22 cellular contexts compared by ENCODE assay signal in the genomic region with DNA sequence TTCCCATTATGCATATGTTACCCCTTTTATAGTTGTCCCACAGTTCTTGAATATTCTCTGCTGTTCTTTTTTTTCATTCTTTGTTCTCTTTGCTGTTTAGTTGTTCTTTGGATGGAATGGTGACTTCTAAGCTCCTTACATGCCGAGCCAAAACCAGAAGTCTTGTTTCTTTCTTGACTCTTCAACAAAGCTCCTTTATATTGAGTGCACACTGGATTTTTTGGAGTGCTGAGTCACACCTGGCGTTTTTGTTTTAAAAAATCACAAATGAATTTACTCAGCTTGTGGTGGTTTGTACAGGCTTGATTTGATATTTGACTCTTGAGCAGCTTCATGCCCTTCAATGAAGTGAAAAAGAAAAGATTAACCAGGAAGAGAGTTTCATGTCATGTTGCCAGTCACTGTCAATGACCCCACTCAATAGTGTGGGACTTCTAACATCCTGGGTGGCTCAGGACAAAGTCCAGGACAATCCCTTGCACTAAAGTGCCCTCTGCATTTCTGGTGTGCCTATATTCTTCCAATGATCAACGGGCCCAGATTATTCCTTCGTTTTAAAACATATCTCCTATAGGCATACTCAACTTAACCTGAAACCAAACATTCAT.
DNase-seq lines count a peak whose midpoint lies in the region; ATAC-seq and TF ChIP-seq lines count a peak whose summit lies in the region.
"Had no signal": no experiment of that assay in that cellular context is flagged by ENCODE, and none has a peak within 500 bp of the region (broad histone marks: within the 10 kb centered on the region; RNA-seq: fewer than 3 reads in every experiment).

No MANE protein-coding gene starts in this region.

- H3K27me3 ChIP-seq in GM23248 (replicated peaks; ENCODE audit: insufficient read depth) (no peaks in the 10 kb centered on the region), PC-9 (ENCODE audit: insufficient read depth, low read depth) (no peaks in the 10 kb centered on the region), heart right ventricle (no peaks in the 10 kb centered on the region)
- H3K27me3 ChIP-seq: BLaER1 treated with 17β-estradiol and CSF1 and Interleukin-3, amounts not matched to agents 10 nM and 100 nM; body of pancreas; dorsolateral prefrontal cortex; heart left ventricle had no signal

- DNase-seq in GM23248 (no peak), PC-9 (no peak), epithelial cell of prostate (ENCODE audit: low read depth, low spot score) (no peak), mucosa of gallbladder (ENCODE audit: low spot score) (peak; percentile 21), heart right ventricle (no peak), HT-29 (ENCODE audit: low spot score) (no peak)
- DNase-seq: activated CD4-positive, alpha-beta T cell treated with anti-CD3 and anti-CD28 coated beads, Interleukin-2, amount 10 ng/mL, durations not matched to agents 24 days and 14 days; activated T-cell treated with anti-CD3 and anti-CD28 coated beads, Interleukin-2, amount 50 U/mL, for 24 hours; body of pancreas; cerebellar nuclear complex; dorsolateral prefrontal cortex; heart left ventricle; KG1; NCI-H1417 treated with DMSO at 0.1 percent for 48 hours; NCI-H446; NCI-H82; stimulated activated CD4-positive, alpha-beta T cell treated with anti-CD3 and anti-CD28 coated beads, Interleukin-15, amount 100 ng/mL, for 24 hours; stimulated activated naive B cell treated with anti-CD40 and anti-IgM and Interleukin-4, amounts not matched to agents 10 μg/mL and 1 μg/mL and 100 μg/mL, for 72 hours had no signal

- H3K36me3 ChIP-seq in GM23248 (ENCODE audit: low read depth) (no peaks in the 10 kb centered on the region), PC-9 (ENCODE audit: low read depth) (no peaks in the 10 kb centered on the region), heart right ventricle (no peaks in the 10 kb centered on the region)
- H3K36me3 ChIP-seq: BLaER1 treated with 17β-estradiol and CSF1 and Interleukin-3, amounts not matched to agents 10 nM and 100 nM; heart left ventricle had no signal

- no peaks in the 10 kb centered on the region for H3K79me2 ChIP-seq in GM23248 (ENCODE audit: insufficient read depth)
- no peaks in the 10 kb centered on the region for H3K79me2 ChIP-seq in PC-9 (ENCODE audit: low read depth)

- peaks cover 24% of the 10 kb centered on the region for H3K4me1 ChIP-seq in GM23248 (ENCODE audit: insufficient read depth)
- no peaks in the 10 kb centered on the region; the same call in 1 of the 2 replicates for H3K4me1 ChIP-seq in PC-9 (replicated peaks; ENCODE audit: insufficient read depth)
- no peaks in the 10 kb centered on the region for H3K4me1 ChIP-seq in heart right ventricle
- H3K4me1 ChIP-seq: BLaER1 treated with 17β-estradiol and CSF1 and Interleukin-3, amounts not matched to agents 10 nM and 100 nM; body of pancreas; heart left ventricle had no signal

- peaks cover 15% of the 10 kb centered on the region for H3F3A ChIP-seq in GM23248 (ENCODE audit: insufficient read depth)
- peaks cover 9% of the 10 kb centered on the region; the same call in 1 of the 2 replicates for H3F3A ChIP-seq in PC-9 (ENCODE audit: insufficient read depth, low read depth)

- H2AFZ ChIP-seq in GM23248 (peak overlapping the region; percentile 39; the same call in 1 of the 2 replicates), PC-9 (peak overlapping the region; percentile 39; the same call in 1 of the 2 replicates)

- ATAC-seq in heart right ventricle (no peak), HG03565 (IDR thresholded peaks at IDR 0.05; ENCODE audit: unreplicated experiment) (no peak), HG03095 (IDR thresholded peaks at IDR 0.05; ENCODE audit: unreplicated experiment) (no peak)
- ATAC-seq: body of pancreas; heart left ventricle; sciatic nerve; stimulated activated naive B cell treated with anti-CD40 and anti-IgM and Interleukin-4, amounts not matched to agents 10 μg/mL and 1 μg/mL and 100 μg/mL, for 72 hours had no signal

- H4K20me1 ChIP-seq in GM23248 (ENCODE audit: insufficient read depth), result no peaks in the 10 kb centered on the region
- H4K20me1 ChIP-seq in PC-9 (ENCODE audit: insufficient read depth), result no peaks in the 10 kb centered on the region
- H4K20me1 ChIP-seq: BLaER1 treated with 17β-estradiol and CSF1 and Interleukin-3, amounts not matched to agents 10 nM and 100 nM had no signal

- H3K4me3 ChIP-seq in GM23248, result no peak overlapping the region
- H3K4me3 ChIP-seq in PC-9, result no peak overlapping the region
- H3K4me3 ChIP-seq in heart right ventricle, result no peak overlapping the region
- H3K4me3 ChIP-seq: BLaER1 treated with 17β-estradiol and CSF1 and Interleukin-3, amounts not matched to agents 10 nM and 100 nM; body of pancreas; dorsolateral prefrontal cortex; heart left ventricle had no signal

- H3K4me2 ChIP-seq in GM23248 (ENCODE audit: unreplicated experiment) (no peak overlapping the region), PC-9 (no peak overlapping the region)
- H3K4me2 ChIP-seq: BLaER1 treated with 17β-estradiol and CSF1 and Interleukin-3, amounts not matched to agents 10 nM and 100 nM had no signal

- intact Hi-C loops in PC-9 (cut with micrococcal nuclease; ENCODE audit: unreplicated experiment), result no loop called here
- intact Hi-C loops in heart right ventricle (cut with DNase I), result loop anchor here in 5 of 10 donors (10.0 kb wide), 3 partner anchors 113 to 593 kb away; a partner anchor contains a TSS

- H3K9me3 ChIP-seq in GM23248 (ENCODE audit: low read depth) (no peaks in the 10 kb centered on the region), PC-9 (ENCODE audit: insufficient read depth, low read depth) (no peaks in the 10 kb centered on the region), heart right ventricle (no peaks in the 10 kb centered on the region)
- H3K9me3 ChIP-seq: BLaER1 treated with 17β-estradiol and CSF1 and Interleukin-3, amounts not matched to agents 10 nM and 100 nM; body of pancreas; heart left ventricle had no signal

- no peak overlapping the region for H3K9ac ChIP-seq in GM23248
- H3K9ac ChIP-seq: BLaER1 treated with 17β-estradiol and CSF1 and Interleukin-3, amounts not matched to agents 10 nM and 100 nM had no signal

- BruUV-seq in PC-9 (replicated peaks; lab: Mats Ljungman, UMichigan), result no TSS peak

- WGBS in GM23248 (ENCODE audit: low coverage in 1 of 2, low lambda C conversion rate in 2 of 2, missing lambda C conversion rate in 2 of 2), 2 experiments, result 89 to 93% methylated on average over 4 of the region's 4 CpGs
- WGBS in heart right ventricle, 2 donors, result 78 to 81% methylated on average over 4 of the region's 4 CpGs

- CTCF ChIA-PET in PC-9 (lab: Charles Lee), result interaction anchor here (0.5 to 1.0 kb wide), 2 partner anchors 46 to 83 kb away, joined by 3 read pairs; no protein-coding TSS in a partner anchor

- H3K9me2 ChIP-seq in GM23248 (ENCODE audit: insufficient read depth) (no peaks in the 10 kb centered on the region), PC-9 (ENCODE audit: insufficient read depth) (no peaks in the 10 kb centered on the region)

- POLR2A ChIA-PET in PC-9 (lab: Charles Lee; ENCODE audit: unreplicated experiment), result interaction anchor here (0.6 kb wide), 3 partner anchors 601 to 732 kb away, joined by 3 to 16 read pairs (median 3); no protein-coding TSS in a partner anchor

- in situ Hi-C loops in GM23248 (cut with MboI), result loop anchor here (25.0 kb wide), 1 partner anchor 576 kb away; a partner anchor contains a TSS

- no peak overlapping the region for H3K27ac ChIP-seq in GM23248
- no peak overlapping the region for H3K27ac ChIP-seq in PC-9
- peak overlapping the region; percentile 4 for H3K27ac ChIP-seq in epithelial cell of prostate
- H3K27ac ChIP-seq in heart right ventricle, result no peak overlapping the region
- H3K27ac ChIP-seq: BLaER1 treated with 17β-estradiol and CSF1 and Interleukin-3, amounts not matched to agents 10 nM and 100 nM; body of pancreas; dorsolateral prefrontal cortex; heart left ventricle had no signal

- TF ChIP-seq CTCF in PC-9 (conservative IDR thresholded peaks at IDR 0.05) (no peak), heart right ventricle (IDR thresholded peaks at IDR 0.05) (no peak)
